31 cellular contexts compared by ENCODE assay signal in genomic region chrX:150050387-150050786, GRCh38.
DNase-seq lines count a peak whose midpoint lies in the region; ATAC-seq, FAIRE-seq and TF ChIP-seq lines count a peak whose summit lies in the region.
"Had no signal": no experiment of that assay in that cellular context is flagged by ENCODE, and none has a peak within 500 bp of the region (broad histone marks: within the 10 kb centered on the region; RNA-seq: fewer than 3 reads in every experiment).

No MANE protein-coding gene starts in this region.

- no peak overlapping the region for H3K27ac Mint-ChIP-seq in activated CD4-positive, alpha-beta memory T cell treated with anti-CD3 and anti-CD28 coated beads for 36 hours
- H3K27ac Mint-ChIP-seq in activated CD4-positive, alpha-beta memory T cell treated with anti-CD3 and anti-CD28 coated beads, Interleukin-2, amount 10 ng/mL, durations not matched to agents 7 days and 5 days, result no peak overlapping the region
- H3K27ac Mint-ChIP-seq in activated CD8-positive, alpha-beta memory T cell treated with anti-CD3 and anti-CD28 coated beads, Interleukin-2, amount 10 ng/mL, durations not matched to agents 7 days and 5 days, result no peak overlapping the region
- H3K27ac Mint-ChIP-seq: activated naive CD8-positive, alpha-beta T cell treated with anti-CD3 and anti-CD28 coated beads, Interleukin-2, amount 10 ng/mL, durations not matched to agents 7 days and 5 days; activated T-helper 17 cell treated with anti-CD3 and anti-CD28 coated beads, Interleukin-2, amount 50 U/mL, for 72 hours; memory B cell had no signal

- H3K27ac ChIP-seq in WERI-Rb-1 (no peak overlapping the region), HepG2 (ENCODE audit: extremely low read length, insufficient read depth, low read length) (no peak overlapping the region)
- H3K27ac ChIP-seq: esophagus muscularis mucosa, KMS-11, pancreas, right atrium auricular region, stomach, thyroid gland, VCaP had no signal

- 78% methylated on average over 1 of the region's 1 CpG for WGBS in HepG2 (ENCODE audit: low lambda C conversion rate)

- intact Hi-C loops in activated CD4-positive, alpha-beta memory T cell treated with anti-CD3 and anti-CD28 coated beads for 36 hours (cut with micrococcal nuclease), result no loop called here
- intact Hi-C loops in HepG2 (cut with micrococcal nuclease; ENCODE audit: unreplicated experiment), result loop anchor here (2.0 kb wide), 1 partner anchor 88 kb away; no protein-coding TSS in a partner anchor

- no peak overlapping the region for H3K9ac ChIP-seq in HepG2 (ENCODE audit: insufficient read depth, low read depth, low read length)
- H3K9ac ChIP-seq: KMS-11 had no signal

- H3K27me3 ChIP-seq in H7 (ENCODE audit: control insufficient read depth, insufficient read depth, low read length) (no peaks in the 10 kb centered on the region), WERI-Rb-1 (ENCODE audit: insufficient read depth, low read depth, severe bottlenecking) (no peaks in the 10 kb centered on the region), HepG2 (ENCODE audit: control insufficient read depth in 1 of 2, insufficient read depth in 2 of 2, low read length in 2 of 2) (no peaks in the 10 kb centered on the region)
- H3K27me3 ChIP-seq: esophagus muscularis mucosa, pancreas, right atrium auricular region, stomach, thyroid gland had no signal

- no peaks in the 10 kb centered on the region for H3K4me1 Mint-ChIP-seq in activated CD4-positive, alpha-beta memory T cell treated with anti-CD3 and anti-CD28 coated beads for 36 hours (ENCODE audit: low read depth)
- H3K4me1 Mint-ChIP-seq in activated CD4-positive, alpha-beta memory T cell treated with anti-CD3 and anti-CD28 coated beads, Interleukin-2, amount 10 ng/mL, durations not matched to agents 7 days and 5 days, result no peaks in the 10 kb centered on the region
- H3K4me1 Mint-ChIP-seq in activated CD8-positive, alpha-beta memory T cell treated with anti-CD3 and anti-CD28 coated beads, Interleukin-2, amount 10 ng/mL, durations not matched to agents 7 days and 5 days, result no peaks in the 10 kb centered on the region
- H3K4me1 Mint-ChIP-seq: activated naive CD8-positive, alpha-beta T cell treated with anti-CD3 and anti-CD28 coated beads, Interleukin-2, amount 10 ng/mL, durations not matched to agents 7 days and 5 days; activated T-helper 17 cell treated with anti-CD3 and anti-CD28 coated beads, Interleukin-2, amount 50 U/mL, for 72 hours; memory B cell; neural crest cell had no signal

- no peak for TF ChIP-seq RAD21 in HepG2 (CRISPR knock-in tag; IDR thresholded peaks at IDR 0.05)

- H3K79me2 ChIP-seq in HepG2 (ENCODE audit: insufficient read depth, low read length), result no peaks in the 10 kb centered on the region

- peaks cover 1% of the 10 kb centered on the region for H3K27me3 Mint-ChIP-seq in activated CD4-positive, alpha-beta memory T cell treated with anti-CD3 and anti-CD28 coated beads for 36 hours
- H3K27me3 Mint-ChIP-seq in activated CD4-positive, alpha-beta memory T cell treated with anti-CD3 and anti-CD28 coated beads, Interleukin-2, amount 10 ng/mL, durations not matched to agents 7 days and 5 days, result no peaks in the 10 kb centered on the region
- H3K27me3 Mint-ChIP-seq in activated CD8-positive, alpha-beta memory T cell treated with anti-CD3 and anti-CD28 coated beads, Interleukin-2, amount 10 ng/mL, durations not matched to agents 7 days and 5 days, result peaks cover 14% of the 10 kb centered on the region

- H3K4me2 ChIP-seq in HepG2 (ENCODE audit: low read depth, low read length), result no peak overlapping the region
- H3K4me2 ChIP-seq: KMS-11, smooth muscle cell had no signal

- no peaks in the 10 kb centered on the region for H3K4me1 ChIP-seq in HepG2 (ENCODE audit: insufficient read depth, low read length)
- H3K4me1 ChIP-seq: esophagus muscularis mucosa, pancreas, right atrium auricular region, stomach, thyroid gland had no signal

- TF ChIP-seq POLR2A in HepG2 (IDR thresholded peaks at IDR 0.05; ENCODE audit: insufficient read depth in 1 of 2, low read depth in 2 of 2, low read length in 2 of 2), result no peak

- H3K36me3 ChIP-seq in H7 (replicated peaks; ENCODE audit: control insufficient read depth, insufficient read depth, low read length) (no peaks in the 10 kb centered on the region), WERI-Rb-1 (no peaks in the 10 kb centered on the region), HepG2 (replicated peaks in 1 of 2; ENCODE audit: control insufficient read depth in 1 of 2, insufficient read depth in 2 of 2, low read length in 2 of 2) (no peaks in the 10 kb centered on the region)
- H3K36me3 ChIP-seq: esophagus muscularis mucosa, pancreas, right atrium auricular region, stomach, thyroid gland had no signal

- H4K20me1 ChIP-seq in HepG2 (ENCODE audit: insufficient read depth, low read length), result no peaks in the 10 kb centered on the region

- no peak for ATAC-seq in HepG2
- no peak for ATAC-seq in activated CD8-positive, alpha-beta memory T cell treated with anti-CD3 and anti-CD28 coated beads, Interleukin-2, amount 10 ng/mL, durations not matched to agents 7 days and 5 days
- ATAC-seq: activated T-helper 17 cell treated with anti-CD3 and anti-CD28 coated beads, Interleukin-2, amount 50 U/mL, for 72 hours; left colon; pancreas had no signal

- no peak overlapping the region for H3K4me3 Mint-ChIP-seq in activated CD4-positive, alpha-beta memory T cell treated with anti-CD3 and anti-CD28 coated beads for 36 hours
- H3K4me3 Mint-ChIP-seq in activated CD4-positive, alpha-beta memory T cell treated with anti-CD3 and anti-CD28 coated beads, Interleukin-2, amount 10 ng/mL, durations not matched to agents 7 days and 5 days, result no peak overlapping the region
- no peak overlapping the region for H3K4me3 Mint-ChIP-seq in activated CD8-positive, alpha-beta memory T cell treated with anti-CD3 and anti-CD28 coated beads, Interleukin-2, amount 10 ng/mL, durations not matched to agents 7 days and 5 days
- H3K4me3 Mint-ChIP-seq: activated naive CD8-positive, alpha-beta T cell treated with anti-CD3 and anti-CD28 coated beads, Interleukin-2, amount 10 ng/mL, durations not matched to agents 7 days and 5 days; activated T-helper 17 cell treated with anti-CD3 and anti-CD28 coated beads, Interleukin-2, amount 50 U/mL, for 72 hours; memory B cell; neural crest cell had no signal

- no peak for TF ChIP-seq EP300 in HepG2 (IDR thresholded peaks at IDR 0.05; ENCODE audit: low read depth in 2 of 2, low read length in 2 of 2)
- TF ChIP-seq EP300 in HepG2 (CRISPR knock-in tag; IDR thresholded peaks at IDR 0.05; ENCODE audit: borderline replicate concordance), result no peak

- H3K4me3 ChIP-seq in H7 (ENCODE audit: insufficient read depth, low read depth, low read length) (no peak overlapping the region), WERI-Rb-1 (ENCODE audit: low read depth, low read length) (no peak overlapping the region), HepG2 (replicated peaks in 1 of 3; ENCODE audit: insufficient read depth in 1 of 3, low read depth in 2 of 3, low read length in 3 of 3) (no peak overlapping the region)
- H3K4me3 ChIP-seq: esophagus muscularis mucosa, pancreas, right atrium auricular region, smooth muscle cell, stomach, thyroid gland had no signal

- H2AFZ ChIP-seq in HepG2 (ENCODE audit: low read length), result no peak overlapping the region

- H3K36me3 Mint-ChIP-seq in activated CD4-positive, alpha-beta memory T cell treated with anti-CD3 and anti-CD28 coated beads for 36 hours, result no peaks in the 10 kb centered on the region
- no peaks in the 10 kb centered on the region for H3K36me3 Mint-ChIP-seq in activated CD4-positive, alpha-beta memory T cell treated with anti-CD3 and anti-CD28 coated beads, Interleukin-2, amount 10 ng/mL, durations not matched to agents 7 days and 5 days (ENCODE audit: low read depth)
- no peaks in the 10 kb centered on the region for H3K36me3 Mint-ChIP-seq in activated CD8-positive, alpha-beta memory T cell treated with anti-CD3 and anti-CD28 coated beads, Interleukin-2, amount 10 ng/mL, durations not matched to agents 7 days and 5 days
- H3K36me3 Mint-ChIP-seq: activated naive CD8-positive, alpha-beta T cell treated with anti-CD3 and anti-CD28 coated beads, Interleukin-2, amount 10 ng/mL, durations not matched to agents 7 days and 5 days had no signal

- CTCF ChIA-PET in activated CD4-positive, alpha-beta memory T cell treated with anti-CD3 and anti-CD28 coated beads for 36 hours (lab: Charles Lee), result no interaction called here
- CTCF ChIA-PET in activated CD4-positive, alpha-beta memory T cell treated with anti-CD3 and anti-CD28 coated beads, Interleukin-2, amount 10 ng/mL, durations not matched to agents 7 days and 5 days (lab: Charles Lee), result no interaction called here
- CTCF ChIA-PET in HepG2 (lab: Yijun Ruan, JAX; ENCODE audit: low intra/inter-chr PET ratio, low total read pairs), result no interaction called here
- CTCF ChIA-PET in activated CD8-positive, alpha-beta memory T cell treated with anti-CD3 and anti-CD28 coated beads, Interleukin-2, amount 10 ng/mL, durations not matched to agents 7 days and 5 days (lab: Charles Lee), result no interaction called here

- in situ Hi-C loops in HepG2 (cut with HindIII; ENCODE audit: extremely low pct_ligation_motif_present, low pct_unique_long_range_greater_than_20kb), result no loop called here

- peak; percentile 8 for DNase-seq in activated CD4-positive, alpha-beta memory T cell treated with anti-CD3 and anti-CD28 coated beads for 36 hours
- no peak for DNase-seq in activated CD4-positive, alpha-beta memory T cell treated with anti-CD3 and anti-CD28 coated beads, Interleukin-2, amount 10 ng/mL, durations not matched to agents 7 days and 5 days
- peak; percentile 17 for DNase-seq in H7
- peak; percentile 9 for DNase-seq in WERI-Rb-1
- no peak for DNase-seq in HepG2 (ENCODE audit: low spot score)
- DNase-seq in activated CD8-positive, alpha-beta memory T cell treated with anti-CD3 and anti-CD28 coated beads, Interleukin-2, amount 10 ng/mL, durations not matched to agents 7 days and 5 days, result no peak
- no peak for DNase-seq in globus pallidus (ENCODE audit: low spot score)
- no peak for DNase-seq in ureter (ENCODE audit: low spot score)
- DNase-seq: activated naive CD8-positive, alpha-beta T cell treated with anti-CD3 and anti-CD28 coated beads, Interleukin-2, amount 10 ng/mL, durations not matched to agents 7 days and 5 days; central memory CD4-positive, alpha-beta T cell; GDM1; NCI-H1436 treated with DMSO at 0.1 percent for 48 hours; NCI-H2107; NCI-H446 treated with DMSO at 0.1 percent for 48 hours; OCI-M1; pancreas; Right ventricle myocardium superior; stimulated activated CD4-positive, alpha-beta T cell treated with anti-CD3 and anti-CD28 coated beads, Interleukin-1b, Interleukin-23, amount 100 ng/mL, for 48 hours; stimulated activated CD8-positive, alpha-beta memory T cell treated with anti-CD3 and anti-CD28 coated beads, Interleukin-4, amount 100 ng/mL, for 48 hours; stomach; thyroid gland had no signal

- H3K9me3 Mint-ChIP-seq in activated CD4-positive, alpha-beta memory T cell treated with anti-CD3 and anti-CD28 coated beads for 36 hours, result no peaks in the 10 kb centered on the region
- H3K9me3 Mint-ChIP-seq in activated CD4-positive, alpha-beta memory T cell treated with anti-CD3 and anti-CD28 coated beads, Interleukin-2, amount 10 ng/mL, durations not matched to agents 7 days and 5 days, result no peaks in the 10 kb centered on the region
- no peaks in the 10 kb centered on the region for H3K9me3 Mint-ChIP-seq in activated CD8-positive, alpha-beta memory T cell treated with anti-CD3 and anti-CD28 coated beads, Interleukin-2, amount 10 ng/mL, durations not matched to agents 7 days and 5 days (ENCODE audit: low read depth)
- H3K9me3 Mint-ChIP-seq: activated naive CD8-positive, alpha-beta T cell treated with anti-CD3 and anti-CD28 coated beads, Interleukin-2, amount 10 ng/mL, durations not matched to agents 7 days and 5 days; activated T-helper 17 cell treated with anti-CD3 and anti-CD28 coated beads, Interleukin-2, amount 50 U/mL, for 72 hours had no signal

- FAIRE-seq in HepG2 (lab: Jason Lieb, UNC), result no peak
- FAIRE-seq: frontal cortex, pancreas had no signal

- H3K9me3 ChIP-seq in WERI-Rb-1 (ENCODE audit: severe bottlenecking) (no peaks in the 10 kb centered on the region), HepG2 (ENCODE audit: low read length) (no peaks in the 10 kb centered on the region)
- H3K9me3 ChIP-seq: esophagus muscularis mucosa, pancreas, right atrium auricular region, stomach, thyroid gland had no signal

- no TSS peak for BruUV-seq in HepG2 (replicated peaks; lab: Mats Ljungman, UMichigan)

- POLR2A ChIA-PET in activated CD4-positive, alpha-beta memory T cell treated with anti-CD3 and anti-CD28 coated beads for 36 hours (lab: Charles Lee), result no interaction called here
- POLR2A ChIA-PET in activated CD4-positive, alpha-beta memory T cell treated with anti-CD3 and anti-CD28 coated beads, Interleukin-2, amount 10 ng/mL, durations not matched to agents 7 days and 5 days (lab: Charles Lee), result no interaction called here
- POLR2A ChIA-PET in HepG2 (lab: Yijun Ruan, JAX), result no interaction called here

- TF ChIP-seq CTCF in WERI-Rb-1 (IDR thresholded peaks at IDR 0.05; ENCODE audit: low read depth, low read length), result no peak; the same call in 1 of the 2 replicates
- TF ChIP-seq CTCF in HepG2 (CRISPR knock-in tag; IDR thresholded peaks at IDR 0.05), result peak; percentile 32; the same call in 1 of the 2 replicates

Comparison
In these comparisons a context has a peak if more than half of its experiments do, and no peak if none do; other contexts are left out.
1. DNase-seq: peak in activated CD4-positive, alpha-beta memory T cell treated with anti-CD3 and anti-CD28 coated beads for 36 hours (single experiment), H7 (single experiment) and WERI-Rb-1 (single experiment); none in activated CD4-positive, alpha-beta memory T cell treated with anti-CD3 and anti-CD28 coated beads, Interleukin-2, amount 10 ng/mL, durations not matched to agents 7 days and 5 days (single experiment), HepG2 (single experiment), activated CD8-positive, alpha-beta memory T cell treated with anti-CD3 and anti-CD28 coated beads, Interleukin-2, amount 10 ng/mL, durations not matched to agents 7 days and 5 days (single experiment), globus pallidus (single experiment) and ureter (single experiment).